ENCODE assay signal across 6 cellular contexts in the genomic region with DNA sequence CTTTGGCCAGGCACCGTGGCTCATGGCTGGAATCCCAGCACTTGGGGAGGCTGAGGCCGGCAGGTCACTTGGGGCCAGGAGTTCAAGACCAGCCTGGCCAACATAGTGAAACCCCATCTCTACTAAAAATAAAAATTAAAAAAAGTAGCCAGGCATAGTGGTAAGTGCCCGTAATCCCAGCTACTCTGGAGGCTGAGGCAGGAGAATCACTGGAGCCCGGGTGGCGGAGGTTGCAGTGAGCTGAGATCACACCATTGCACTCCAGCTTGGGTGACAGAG. TPM values are rescaled to one million over a fixed set of nuclear protein-coding genes. Genes with fewer than 3 reads are reported as not detected.
DNase-seq lines count a peak whose midpoint lies in the region; ATAC-seq and TF ChIP-seq lines count a peak whose summit lies in the region.
"Not testable (repeated sequence)": the region's sequence is repeated elsewhere in the genome, so short reads cannot be mapped to it uniquely, and the experiment has no call there.

No MANE protein-coding gene starts in this region.

- TF ChIP-seq CTCF in GM23338 (conservative IDR thresholded peaks at IDR 0.05; ENCODE audit: low read depth in 2 of 2); RWPE1 (conservative IDR thresholded peaks at IDR 0.05; ENCODE audit: low read depth); esophagus squamous epithelium (IDR thresholded peaks at IDR 0.05): not testable (repeated sequence)

- not testable (repeated sequence) for H2BK15ac ChIP-seq in mesendoderm (replicated peaks; ENCODE audit: low read depth)

- H3K9me3 Mint-ChIP-seq in GM23338; activated T-cell treated with anti-CD3 and anti-CD28 coated beads, Interleukin-2, amount 50 U/mL, for 24 hours: not testable (repeated sequence)

- peaks cover 14% of the 10 kb centered on the region for H3K36me3 Mint-ChIP-seq in GM23338 (ENCODE audit: low read depth)
- peaks cover 17% of the 10 kb centered on the region for H3K36me3 Mint-ChIP-seq in activated T-cell treated with anti-CD3 and anti-CD28 coated beads, Interleukin-2, amount 50 U/mL, for 24 hours (ENCODE audit: low read depth)

- not testable (repeated sequence) for H2AFZ ChIP-seq in GM23338

- intact Hi-C loops in esophagus squamous epithelium (cut with DNase I): not testable (repeated sequence)

- peaks cover 8 to 20% (median 13%) of the 10 kb centered on the region in 11 experiments for H3K36me3 ChIP-seq in BLaER1 treated with 17β-estradiol and CSF1 and Interleukin-3, amounts not matched to agents 10 nM and 100 nM
- not testable (repeated sequence) for H3K36me3 ChIP-seq in GM23338 (ENCODE audit: insufficient read depth); esophagus squamous epithelium; mesendoderm (ENCODE audit: control insufficient read depth, insufficient read depth, low read length)

- H3K23ac ChIP-seq in mesendoderm (ENCODE audit: low read length): not testable (repeated sequence)

- H3K4me1 Mint-ChIP-seq in GM23338: peaks cover 77% of the 10 kb centered on the region
- peaks cover 10% of the 10 kb centered on the region for H3K4me1 Mint-ChIP-seq in activated T-cell treated with anti-CD3 and anti-CD28 coated beads, Interleukin-2, amount 50 U/mL, for 24 hours (ENCODE audit: low read depth)

- H2BK5ac ChIP-seq in mesendoderm (ENCODE audit: low read length): not testable (repeated sequence)

- POLR2A ChIA-PET in RWPE1 (lab: Yijun Ruan, JAX; ENCODE audit: low non-redundant PET): interaction anchor here (2.0 kb wide), 1 partner anchor 19 kb away, joined by 6 read pairs; no protein-coding TSS in a partner anchor

- H3K9me3 ChIP-seq in BLaER1 treated with 17β-estradiol and CSF1 and Interleukin-3, amounts not matched to agents 10 nM and 100 nM (replicated peaks in 1 of 11); esophagus squamous epithelium: not testable (repeated sequence)

- peaks cover 0 to 65% (median 0%) of the 10 kb centered on the region in 11 experiments; a peak in 8 of 22 replicates for H3K27me3 ChIP-seq in BLaER1 treated with 17β-estradiol and CSF1 and Interleukin-3, amounts not matched to agents 10 nM and 100 nM
- H3K27me3 ChIP-seq in GM23338 (ENCODE audit: insufficient read depth); mesendoderm (ENCODE audit: insufficient read depth, low read length, poor library complexity): not testable (repeated sequence)
- H3K27me3 ChIP-seq in esophagus squamous epithelium: peaks cover 0 to 69% (median 0%) of the 10 kb centered on the region in 4 donors

- H3K4me1 ChIP-seq in BLaER1 treated with 17β-estradiol and CSF1 and Interleukin-3, amounts not matched to agents 10 nM and 100 nM: peaks cover 25 to 90% (median 81%) of the 10 kb centered on the region in 10 experiments
- H3K4me1 ChIP-seq in GM23338 (ENCODE audit: insufficient read depth): peaks cover 71% of the 10 kb centered on the region
- H3K4me1 ChIP-seq in esophagus squamous epithelium: peaks cover 11 to 83% (median 31%) of the 10 kb centered on the region in 3 donors
- H3K4me1 ChIP-seq in mesendoderm (ENCODE audit: control insufficient read depth, low read depth, low read length): peaks cover 11% of the 10 kb centered on the region

- not testable (repeated sequence) for H3K18ac ChIP-seq in mesendoderm (ENCODE audit: low read length)

- H3K27me3 Mint-ChIP-seq in GM23338 (ENCODE audit: insufficient read depth, low read depth, poor library complexity): peaks cover 42% of the 10 kb centered on the region
- H3K27me3 Mint-ChIP-seq in activated T-cell treated with anti-CD3 and anti-CD28 coated beads, Interleukin-2, amount 50 U/mL, for 24 hours: not testable (repeated sequence)

- H3K4ac ChIP-seq in mesendoderm (ENCODE audit: low read depth, low read length): not testable (repeated sequence)

- not testable (repeated sequence) for H3K27ac ChIP-seq in BLaER1 treated with 17β-estradiol and CSF1 and Interleukin-3, amounts not matched to agents 10 nM and 100 nM; GM23338 (ENCODE audit: low read depth); mesendoderm (ENCODE audit: low read depth, low read length)
- H3K27ac ChIP-seq in RWPE1: peak overlapping the region; percentile 98
- peak overlapping the region; percentile 36 to 85 (median 77) for H3K27ac ChIP-seq in esophagus squamous epithelium

- H3K4me2 ChIP-seq in BLaER1 treated with 17β-estradiol and CSF1 and Interleukin-3, amounts not matched to agents 10 nM and 100 nM: peak overlapping the region in 6 of 11 experiments; percentile 15 to 89 (median 70); a peak in 8 of 22 replicates
- H3K4me2 ChIP-seq in GM23338: peak overlapping the region; percentile 55; the same call in 1 of the 2 replicates
- H3K4me2 ChIP-seq in mesendoderm (ENCODE audit: low read length): not testable (repeated sequence)

- WGBS in esophagus squamous epithelium, 2 donors: 51 to 100% methylated on average over 2 to 3 of the region's 5 CpGs
- WGBS in mesendoderm (ENCODE audit: extremely low coverage, insufficient coverage, low lambda C conversion rate): no CpG with 5 or more reads among the region's 5 CpGs

- not testable (repeated sequence) for H3K9me2 ChIP-seq in GM23338 (ENCODE audit: insufficient read depth)

- peak overlapping the region; percentile 60 for H3K56ac ChIP-seq in mesendoderm (ENCODE audit: low read length)

- not testable (repeated sequence) for H3K79me2 ChIP-seq in GM23338 (replicated peaks; ENCODE audit: insufficient read depth); mesendoderm (ENCODE audit: control insufficient read depth, insufficient read depth, low read length)

- peaks cover 12 to 56% (median 30%) of the 10 kb centered on the region in 11 experiments; a peak in 20 of 22 replicates for H4K20me1 ChIP-seq in BLaER1 treated with 17β-estradiol and CSF1 and Interleukin-3, amounts not matched to agents 10 nM and 100 nM
- not testable (repeated sequence) for H4K20me1 ChIP-seq in GM23338 (replicated peaks; ENCODE audit: insufficient read depth)

- H2BK120ac ChIP-seq in mesendoderm (ENCODE audit: low read depth, low read length): not testable (repeated sequence)

- H3K79me1 ChIP-seq in mesendoderm (ENCODE audit: low read length): not testable (repeated sequence)

- peaks cover 21% of the 10 kb centered on the region; the same call in 1 of the 2 replicates for H3F3A ChIP-seq in GM23338 (replicated peaks; ENCODE audit: low read depth)

- not testable (repeated sequence) for ATAC-seq in GM23338

- not testable (repeated sequence) for H3K9ac ChIP-seq in BLaER1 treated with 17β-estradiol and CSF1 and Interleukin-3, amounts not matched to agents 10 nM and 100 nM; mesendoderm (ENCODE audit: low read length)

- TF ChIP-seq POLR2A in esophagus squamous epithelium (IDR thresholded peaks at IDR 0.05): not testable (repeated sequence)

- H4K5ac ChIP-seq in mesendoderm (ENCODE audit: low read length): not testable (repeated sequence)

- DNase-seq in GM23338 (ENCODE audit: low spot score); RWPE1 (ENCODE audit: low spot score); activated T-cell treated with anti-CD3 and anti-CD28 coated beads, Interleukin-2, amount 50 U/mL, for 24 hours; esophagus squamous epithelium (lab: John Stamatoyannopoulos, UW); mesendoderm: not testable (repeated sequence)

- H3K27ac Mint-ChIP-seq in GM23338: peak overlapping the region; percentile 93; the same call in 1 of the 2 replicates
- peak overlapping the region; percentile 68 for H3K27ac Mint-ChIP-seq in activated T-cell treated with anti-CD3 and anti-CD28 coated beads, Interleukin-2, amount 50 U/mL, for 24 hours

- CTCF ChIA-PET in RWPE1 (lab: Yijun Ruan, JAX): interaction anchor here (0.6 to 2.2 kb wide), 3 partner anchors 24 to 69 kb away, joined by 3 to 16 read pairs (median 6); no protein-coding TSS in a partner anchor

- not testable (repeated sequence) for H2AK5ac ChIP-seq in mesendoderm (ENCODE audit: low read length)

- not testable (repeated sequence) for H3K4me3 Mint-ChIP-seq in GM23338; activated T-cell treated with anti-CD3 and anti-CD28 coated beads, Interleukin-2, amount 50 U/mL, for 24 hours

- H3K4me3 ChIP-seq in BLaER1 treated with 17β-estradiol and CSF1 and Interleukin-3, amounts not matched to agents 10 nM and 100 nM; GM23338; esophagus squamous epithelium; mesendoderm (ENCODE audit: low read length): not testable (repeated sequence)

- H4K8ac ChIP-seq in mesendoderm (ENCODE audit: low read depth, low read length): not testable (repeated sequence)

RNA-seq across cellular contexts. Expression of a gene that starts 43.5 kb away (rescaled TPM):
- total RNA-seq in GM23338 (2014; rRNA removed; shearing (Covaris generic)): 328 and 386 TPM in 2 replicates
- polyA plus RNA-seq in GM23338 (2016; fragmentation: Nextera tagmentation; extraction: Ambion mirVana): 107 and 109 TPM in 2 replicates
- total RNA-seq in esophagus squamous epithelium: 100 to 1,000 TPM in 3 of 4 donors, 10 to 100 TPM in 1; 75.3 to 179 (median 145) TPM
- polyA plus RNA-seq in mesendoderm (2013, experiment 1 of 2): 742 TPM
- 732 TPM for polyA plus RNA-seq in mesendoderm (2013, experiment 2 of 2)

RNA-seq across cellular contexts. Expression of a gene that starts 60.0 kb away (rescaled TPM):
- 36.5 and 41.1 TPM in 2 replicates for total RNA-seq in GM23338 (2014; rRNA removed; shearing (Covaris generic))
- polyA plus RNA-seq in GM23338 (2016; fragmentation: Nextera tagmentation; extraction: Ambion mirVana): 23.0 and 25.2 TPM in 2 replicates
- total RNA-seq in esophagus squamous epithelium: 10 to 100 TPM; 16.2 to 29.4 (median 21.5) TPM
- 25.9 TPM for polyA plus RNA-seq in mesendoderm (2013, experiment 1 of 2)
- polyA plus RNA-seq in mesendoderm (2013, experiment 2 of 2): 24.8 TPM
